ENCODE assay signal across 28 cellular contexts in the genomic region with DNA sequence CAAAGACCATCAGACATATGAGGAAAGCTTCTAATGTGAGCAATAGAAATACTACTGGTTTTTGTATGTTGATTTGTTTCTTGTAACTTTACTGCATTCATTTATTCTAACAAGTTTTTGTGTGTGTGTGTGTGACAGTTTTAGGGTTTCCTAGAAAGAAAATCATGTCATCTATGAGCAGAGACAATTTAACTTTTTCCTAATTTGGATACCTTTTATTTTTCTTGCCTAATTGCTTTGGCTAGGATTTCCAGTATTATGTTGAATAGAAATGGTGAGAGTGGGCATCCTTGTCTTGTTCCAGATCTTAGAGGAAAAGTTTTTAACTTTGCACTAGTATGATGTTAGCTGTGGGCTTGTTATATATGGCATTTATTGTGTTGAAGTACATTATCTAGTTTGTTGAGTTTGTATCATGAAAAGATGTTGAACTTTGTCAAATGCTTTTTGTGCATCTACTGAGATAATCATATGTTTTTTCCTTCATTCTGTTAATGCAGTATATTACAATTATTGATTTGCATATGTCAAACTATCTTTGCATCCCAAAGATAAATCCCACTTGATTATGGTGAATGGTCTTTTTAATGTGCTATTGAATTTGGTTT.
"Had no signal": no experiment of that assay in that cellular context is flagged by ENCODE, and none has a peak within 500 bp of the region (broad histone marks: within the 10 kb centered on the region; RNA-seq: fewer than 3 reads in every experiment).

No MANE protein-coding gene starts in this region.

- H3K27me3 ChIP-seq: neural progenitor cell, ovary, stomach, thyroid gland, tibial nerve, upper lobe of left lung, vagina had no signal

- H3K27me3 Mint-ChIP-seq: progenitor cell of endocrine pancreas; stimulated activated naive B cell treated with anti-CD40 and anti-IgM and Interleukin-4, amounts not matched to agents 10 μg/mL and 1 μg/mL and 100 μg/mL, for 72 hours; stimulated activated naive CD8-positive, alpha-beta T cell treated with anti-CD3 and anti-CD28 coated beads, Interleukin-15, Interleukin-2, amounts not matched to agents 100 ng/mL and 50 ng/mL, for 24 hours had no signal

- H3K4me3 ChIP-seq: neural progenitor cell, ovary, psoas muscle, stomach, thoracic aorta, thyroid gland, tibial nerve, upper lobe of left lung, vagina had no signal

- H3K79me2 ChIP-seq: parathyroid adenoma had no signal

- H3K36me3 Mint-ChIP-seq: neural progenitor cell; stimulated activated effector memory CD8-positive, alpha-beta T cell treated with anti-CD3 and anti-CD28 coated beads, Interleukin-12 subunit alpha, Interleukin-12 subunit beta, amount 100 ng/mL, for 72 hours had no signal

- DNase-seq: natural killer cell; occipital lobe; ovary; posterior cingulate gyrus; psoas muscle; right cardiac atrium; small intestine; stimulated activated CD4-positive, alpha-beta T cell treated with anti-CD3 and anti-CD28 coated beads, Interleukin-15, amount 100 ng/mL, for 24 hours; stimulated activated CD4-positive, alpha-beta T cell treated with anti-CD3 and anti-CD28 coated beads, Interleukin-2, amount 100 ng/mL, for 24 hours; stimulated activated CD4-positive, alpha-beta T cell treated with anti-CD3 and anti-CD28 coated beads, Interleukin-2, amount 100 ng/mL, for 48 hours; stimulated activated CD4-positive, alpha-beta T cell treated with anti-CD3 and anti-CD28 coated beads, Interleukin-4, amount 100 ng/mL, for 24 hours; stimulated activated naive B cell treated with anti-CD40 and anti-IgM and Interleukin-4, amounts not matched to agents 10 μg/mL and 1 μg/mL and 100 μg/mL, for 72 hours; stimulated activated naive CD4-positive, alpha-beta T cell treated with Interleukin-2 at 50 U/mL for 16 hours; stomach; thyroid gland; trophoblast cell; upper lobe of left lung had no signal

- H2AFZ ChIP-seq: neural progenitor cell, parathyroid adenoma had no signal

- FAIRE-seq: small intestine, urothelium cell line had no signal

- H3K4me1 Mint-ChIP-seq: neural progenitor cell; stimulated activated effector memory CD8-positive, alpha-beta T cell treated with anti-CD3 and anti-CD28 coated beads, Interleukin-12 subunit alpha, Interleukin-12 subunit beta, amount 100 ng/mL, for 72 hours; stimulated activated naive B cell treated with anti-CD40 and anti-IgM and Interleukin-4, amounts not matched to agents 10 μg/mL and 1 μg/mL and 100 μg/mL, for 72 hours had no signal

- H3K27ac ChIP-seq: neural progenitor cell, ovary, parathyroid adenoma, psoas muscle, stomach, thoracic aorta, thyroid gland, tibial nerve, upper lobe of left lung, vagina had no signal

- H3K27ac Mint-ChIP-seq: natural killer cell; nephron; neural progenitor cell; progenitor cell of endocrine pancreas; stimulated activated effector memory CD8-positive, alpha-beta T cell treated with anti-CD3 and anti-CD28 coated beads, Interleukin-12 subunit alpha, Interleukin-12 subunit beta, amount 100 ng/mL, for 72 hours; stimulated activated naive B cell treated with anti-CD40 and anti-IgM and Interleukin-4, amounts not matched to agents 10 μg/mL and 1 μg/mL and 100 μg/mL, for 72 hours; stimulated activated naive CD8-positive, alpha-beta T cell treated with anti-CD3 and anti-CD28 coated beads, Interleukin-15, Interleukin-2, amounts not matched to agents 100 ng/mL and 50 ng/mL, for 24 hours had no signal

- H3K4me2 ChIP-seq: neural progenitor cell had no signal

- H3K9me3 ChIP-seq: ovary, thoracic aorta, thyroid gland, vagina had no signal

- H3K4me1 ChIP-seq: neural progenitor cell, parathyroid adenoma, stomach, vagina had no signal

- H3K9ac ChIP-seq: neural progenitor cell, parathyroid adenoma had no signal

- H3K36me3 ChIP-seq: neural progenitor cell, ovary, stomach, thoracic aorta, thyroid gland, tibial nerve, upper lobe of left lung, vagina had no signal

- ATAC-seq: natural killer cell; psoas muscle; right cardiac atrium; sciatic nerve; stimulated activated effector memory CD8-positive, alpha-beta T cell treated with anti-CD3 and anti-CD28 coated beads, Interleukin-12 subunit alpha, Interleukin-12 subunit beta, amount 100 ng/mL, for 72 hours; stimulated activated naive B cell treated with anti-CD40 and anti-IgM and Interleukin-4, amounts not matched to agents 10 μg/mL and 1 μg/mL and 100 μg/mL, for 72 hours had no signal

- H3K4me3 Mint-ChIP-seq: natural killer cell; nephron; neural progenitor cell; stimulated activated effector memory CD8-positive, alpha-beta T cell treated with anti-CD3 and anti-CD28 coated beads, Interleukin-12 subunit alpha, Interleukin-12 subunit beta, amount 100 ng/mL, for 72 hours; stimulated activated naive B cell treated with anti-CD40 and anti-IgM and Interleukin-4, amounts not matched to agents 10 μg/mL and 1 μg/mL and 100 μg/mL, for 72 hours; stimulated activated naive CD8-positive, alpha-beta T cell treated with anti-CD3 and anti-CD28 coated beads, Interleukin-15, Interleukin-2, amounts not matched to agents 100 ng/mL and 50 ng/mL, for 24 hours had no signal
